Comparison of ENCODE assay signal across 16 cellular contexts in the genomic region with DNA sequence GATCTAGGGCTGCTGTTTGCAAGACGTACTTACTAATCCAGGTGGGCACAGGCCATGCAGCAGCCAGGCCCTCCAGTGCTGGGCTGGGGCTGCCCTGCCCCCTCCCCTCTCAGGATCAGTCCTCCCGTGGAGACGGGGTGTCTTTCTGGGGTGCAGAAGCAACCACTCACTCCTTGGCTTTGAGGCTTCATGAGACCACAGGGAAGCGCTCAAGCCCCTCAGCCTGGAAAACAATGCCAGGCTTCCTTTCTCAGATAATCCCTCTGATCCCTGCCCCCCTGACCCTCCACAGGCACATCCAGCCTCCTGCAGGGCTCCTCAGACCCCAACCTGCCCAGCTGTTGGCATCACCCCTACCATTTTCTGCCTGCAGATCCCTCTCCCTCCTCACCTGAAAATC. TPM values are rescaled to one million over a fixed set of nuclear protein-coding genes. Genes with fewer than 3 reads are reported as not detected.
A peak's percentile ranks its signal among the peaks of the same experiment; 100 is the strongest.
DNase-seq lines count a peak whose midpoint lies in the region; ATAC-seq and TF ChIP-seq lines count a peak whose summit lies in the region.
"Had no signal": no experiment of that assay in that cellular context is flagged by ENCODE, and none has a peak within 500 bp of the region (broad histone marks: within the 10 kb centered on the region; RNA-seq: fewer than 3 reads in every experiment).

No MANE protein-coding gene starts in this region.

- no peak overlapping the region for H4K5ac ChIP-seq in mesendoderm (ENCODE audit: low read length)

- H2BK5ac ChIP-seq in mesendoderm (ENCODE audit: low read length), result no peak overlapping the region

- H2AK5ac ChIP-seq in mesendoderm (ENCODE audit: low read length), result no peak overlapping the region

- peak; percentile 21 for DNase-seq in activated T-cell treated with anti-CD3 and anti-CD28 coated beads, Interleukin-2, amount 50 U/mL, for 24 hours
- DNase-seq in activated T-cell treated with anti-CD3 and anti-CD28 coated beads, Interleukin-2, amount 50 U/mL, for 72 hours, result no peak
- DNase-seq in WERI-Rb-1 (no peak), mesendoderm (no peak), testis (peak; percentile 7), upper lobe of left lung (no peak), NCI-H748 (lab: John Stamatoyannopoulos, UW; ENCODE audit: unreplicated experiment) (no peak), RKO (ENCODE audit: low spot score) (no peak)
- DNase-seq: H9, Karpas-422, MM.1S, NCI-H1105, NCI-H446, NCI-H774 had no signal

- no peak for ATAC-seq in activated T-cell treated with anti-CD3 and anti-CD28 coated beads, Interleukin-2, amount 50 U/mL, for 72 hours (replicated peaks in 1 of 2)
- ATAC-seq in upper lobe of left lung (ENCODE audit: low FRiP score in 2 of 2), result no peak

- H3K4me2 ChIP-seq in mesendoderm (ENCODE audit: low read length), result no peak overlapping the region

- no peaks in the 10 kb centered on the region for H3K36me3 ChIP-seq in WERI-Rb-1
- H3K36me3 ChIP-seq in mesendoderm (ENCODE audit: control insufficient read depth, insufficient read depth, low read length), result no peaks in the 10 kb centered on the region
- no peaks in the 10 kb centered on the region for H3K36me3 ChIP-seq in testis (ENCODE audit: low read depth, missing control alignments)
- no peaks in the 10 kb centered on the region for H3K36me3 ChIP-seq in upper lobe of left lung
- H3K36me3 ChIP-seq: Peyer's patch had no signal

- H3K27me3 ChIP-seq in WERI-Rb-1 (ENCODE audit: insufficient read depth, low read depth, severe bottlenecking) (no peaks in the 10 kb centered on the region), mesendoderm (ENCODE audit: insufficient read depth, low read length, poor library complexity) (no peaks in the 10 kb centered on the region), testis (no peaks in the 10 kb centered on the region), upper lobe of left lung (no peaks in the 10 kb centered on the region)
- H3K27me3 ChIP-seq: Peyer's patch had no signal

- no peak overlapping the region for H4K8ac ChIP-seq in mesendoderm (ENCODE audit: low read depth, low read length)

- H3K36me3 Mint-ChIP-seq in activated T-cell treated with anti-CD3 and anti-CD28 coated beads, Interleukin-2, amount 50 U/mL, for 24 hours (ENCODE audit: low read depth), result no peaks in the 10 kb centered on the region
- H3K36me3 Mint-ChIP-seq in activated T-cell treated with anti-CD3 and anti-CD28 coated beads, Interleukin-2, amount 50 U/mL, for 72 hours (ENCODE audit: insufficient read depth in 2 of 2), result no peaks in the 10 kb centered on the region
- H3K36me3 Mint-ChIP-seq: CD14-positive monocyte had no signal

- no peaks in the 10 kb centered on the region for H3K79me2 ChIP-seq in mesendoderm (ENCODE audit: control insufficient read depth, insufficient read depth, low read length)

- H2BK15ac ChIP-seq in mesendoderm (replicated peaks; ENCODE audit: low read depth), result no peak overlapping the region

- no peak for TF ChIP-seq CTCF in WERI-Rb-1 (IDR thresholded peaks at IDR 0.05; ENCODE audit: low read depth, low read length)
- TF ChIP-seq CTCF in testis (IDR thresholded peaks at IDR 0.05), result no peak
- TF ChIP-seq CTCF in upper lobe of left lung (IDR thresholded peaks at IDR 0.05), result no peak

- H3K9me3 ChIP-seq in WERI-Rb-1 (ENCODE audit: severe bottlenecking), result peaks cover 3% of the 10 kb centered on the region
- no peaks in the 10 kb centered on the region for H3K9me3 ChIP-seq in testis
- H3K9me3 ChIP-seq in upper lobe of left lung, result no peaks in the 10 kb centered on the region
- H3K9me3 ChIP-seq: Peyer's patch had no signal

- H3K4me1 ChIP-seq in mesendoderm (ENCODE audit: control insufficient read depth, low read depth, low read length) (no peaks in the 10 kb centered on the region), testis (no peaks in the 10 kb centered on the region), upper lobe of left lung (peaks cover 0 to 4% (median 0%) of the 10 kb centered on the region in 4 donors)
- H3K4me1 ChIP-seq: Peyer's patch had no signal

- H3K23ac ChIP-seq in mesendoderm (ENCODE audit: low read length), result no peak overlapping the region

- H3K4me1 Mint-ChIP-seq in activated T-cell treated with anti-CD3 and anti-CD28 coated beads, Interleukin-2, amount 50 U/mL, for 24 hours (ENCODE audit: low read depth), result no peaks in the 10 kb centered on the region
- H3K4me1 Mint-ChIP-seq in activated T-cell treated with anti-CD3 and anti-CD28 coated beads, Interleukin-2, amount 50 U/mL, for 72 hours (ENCODE audit: low read depth), result no peaks in the 10 kb centered on the region
- H3K4me1 Mint-ChIP-seq: CD14-positive monocyte had no signal

- H3K27ac ChIP-seq in WERI-Rb-1 (0 out of 2 replicates have a peak overlapping the region, but pooled peaks have one; percentile 3), mesendoderm (ENCODE audit: low read depth, low read length) (no peak overlapping the region), testis (no peak overlapping the region), upper lobe of left lung (peak overlapping the region in 2 of 4 donors; percentile 54 to 74)
- H3K27ac ChIP-seq: Peyer's patch had no signal

- WGBS in mesendoderm (ENCODE audit: extremely low coverage, insufficient coverage, low lambda C conversion rate), result no CpG with 5 or more reads among the region's 4 CpGs
- WGBS in testis, 2 donors, result 90 to 100% methylated on average over 1 to 4 of the region's 4 CpGs
- WGBS in upper lobe of left lung, 2 donors, result 83 to 100% methylated on average over 2 to 4 of the region's 4 CpGs

- no peaks in the 10 kb centered on the region for H3K9me3 Mint-ChIP-seq in activated T-cell treated with anti-CD3 and anti-CD28 coated beads, Interleukin-2, amount 50 U/mL, for 24 hours
- H3K9me3 Mint-ChIP-seq in activated T-cell treated with anti-CD3 and anti-CD28 coated beads, Interleukin-2, amount 50 U/mL, for 72 hours, result no peaks in the 10 kb centered on the region
- H3K9me3 Mint-ChIP-seq: CD14-positive monocyte, H9 had no signal

- no peak for TF ChIP-seq EP300 in upper lobe of left lung (IDR thresholded peaks at IDR 0.05)

- no peak overlapping the region for H3K9ac ChIP-seq in mesendoderm (ENCODE audit: low read length)

- H3K18ac ChIP-seq in mesendoderm (ENCODE audit: low read length), result no peak overlapping the region

- H3K4me3 ChIP-seq in WERI-Rb-1 (ENCODE audit: low read depth, low read length), result no peak overlapping the region
- no peak overlapping the region for H3K4me3 ChIP-seq in mesendoderm (ENCODE audit: low read length)
- H3K4me3 ChIP-seq in testis, result no peak overlapping the region
- H3K4me3 ChIP-seq in upper lobe of left lung, result no peak overlapping the region
- H3K4me3 ChIP-seq: Peyer's patch had no signal

- peak overlapping the region; percentile 18 for H3K4ac ChIP-seq in mesendoderm (ENCODE audit: low read depth, low read length)

- H3K27me3 Mint-ChIP-seq in activated T-cell treated with anti-CD3 and anti-CD28 coated beads, Interleukin-2, amount 50 U/mL, for 24 hours, result peaks cover 4% of the 10 kb centered on the region
- H3K27me3 Mint-ChIP-seq in activated T-cell treated with anti-CD3 and anti-CD28 coated beads, Interleukin-2, amount 50 U/mL, for 72 hours (ENCODE audit: low read depth), result no peaks in the 10 kb centered on the region

- no peak overlapping the region for H3K4me3 Mint-ChIP-seq in activated T-cell treated with anti-CD3 and anti-CD28 coated beads, Interleukin-2, amount 50 U/mL, for 24 hours
- no peak overlapping the region for H3K4me3 Mint-ChIP-seq in activated T-cell treated with anti-CD3 and anti-CD28 coated beads, Interleukin-2, amount 50 U/mL, for 72 hours
- H3K4me3 Mint-ChIP-seq: CD14-positive monocyte, H9 had no signal

- TF ChIP-seq POLR2A in testis (IDR thresholded peaks at IDR 0.05), result no peak
- no peak for TF ChIP-seq POLR2A in upper lobe of left lung (IDR thresholded peaks at IDR 0.05)

- intact Hi-C loops in testis (cut with DNase I; ENCODE audit: low total_unique reads), result no loop called here

- no peak overlapping the region for H3K27ac Mint-ChIP-seq in activated T-cell treated with anti-CD3 and anti-CD28 coated beads, Interleukin-2, amount 50 U/mL, for 24 hours
- H3K27ac Mint-ChIP-seq in activated T-cell treated with anti-CD3 and anti-CD28 coated beads, Interleukin-2, amount 50 U/mL, for 72 hours, result no peak overlapping the region
- H3K27ac Mint-ChIP-seq: H9 had no signal

- no peak overlapping the region for H3K56ac ChIP-seq in mesendoderm (ENCODE audit: low read length)

- H2BK120ac ChIP-seq in mesendoderm (ENCODE audit: low read depth, low read length), result no peak overlapping the region

- no peaks in the 10 kb centered on the region for H3K79me1 ChIP-seq in mesendoderm (ENCODE audit: low read length)

RNA-seq across cellular contexts. Expression of a gene that starts 13.9 kb away (rescaled TPM):
- 10 to 100 TPM in 1 of 2 donors, 1 to 10 TPM in 1; 6.9 to 15.1 TPM for total RNA-seq in activated T-cell treated with anti-CD3 and anti-CD28 coated beads, Interleukin-2, amount 50 U/mL, for 72 hours
- polyA plus RNA-seq in mesendoderm (2013, experiment 1 of 2), result 3.0 TPM
- polyA plus RNA-seq in mesendoderm (2013, experiment 2 of 2), result 3.0 TPM
- total RNA-seq in testis, result 10 to 100 TPM; 13.2 to 17.4 TPM
- 8.6 TPM for polyA plus RNA-seq in testis (ENCODE audit: insufficient read depth, low read depth, low replicate concordance)
- total RNA-seq in upper lobe of left lung, result 10 to 100 TPM in 5 of 6 donors, 1 to 10 TPM in 1; 9.6 to 34.6 (median 22.0) TPM

RNA-seq across cellular contexts. Expression of a gene that starts 42.5 kb away (rescaled TPM):
- 10 to 100 TPM; 35.6 to 43.3 TPM for total RNA-seq in activated T-cell treated with anti-CD3 and anti-CD28 coated beads, Interleukin-2, amount 50 U/mL, for 72 hours
- 5.3 TPM for polyA plus RNA-seq in mesendoderm (2013, experiment 1 of 2)
- polyA plus RNA-seq in mesendoderm (2013, experiment 2 of 2), result 5.8 TPM
- total RNA-seq in testis, result 10 to 100 TPM; 26.3 to 30.9 TPM
- 18.1 TPM for polyA plus RNA-seq in testis (ENCODE audit: insufficient read depth, low read depth, low replicate concordance)
- total RNA-seq in upper lobe of left lung, result 10 to 100 TPM; 12.4 to 28.3 (median 16.7) TPM

Comparison
In these comparisons a context has a peak if more than half of its experiments do, and no peak if none do; other contexts are left out.
1. DNase-seq: peak in activated T-cell treated with anti-CD3 and anti-CD28 coated beads, Interleukin-2, amount 50 U/mL, for 24 hours (single experiment) and testis (single experiment); none in activated T-cell treated with anti-CD3 and anti-CD28 coated beads, Interleukin-2, amount 50 U/mL, for 72 hours (0 of 2), WERI-Rb-1 (single experiment), mesendoderm (single experiment), upper lobe of left lung (0 of 2), NCI-H748 (single experiment) and RKO (single experiment).